In the genomic region with DNA sequence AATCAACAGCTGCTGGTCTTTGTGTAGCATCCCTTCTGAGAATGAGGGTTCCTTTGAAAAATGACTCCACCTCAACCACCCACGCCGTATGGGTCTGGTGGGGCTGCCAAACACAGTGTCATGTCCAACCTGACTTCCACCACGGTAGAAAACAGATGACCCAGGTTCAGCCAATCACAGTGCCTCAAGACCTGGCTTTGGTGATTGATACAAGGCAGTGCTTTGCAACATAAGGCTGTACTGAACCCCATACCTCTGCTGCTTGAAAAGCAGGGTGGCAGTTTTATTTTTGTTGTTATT, we compare ENCODE assay signal across 23 cellular contexts. TPM values are rescaled to one million over a fixed set of nuclear protein-coding genes. Genes with fewer than 3 reads are reported as not detected.
DNase-seq lines count a peak whose midpoint lies in the region; ATAC-seq and TF ChIP-seq lines count a peak whose summit lies in the region.
"Had no signal": no experiment of that assay in that cellular context is flagged by ENCODE, and none has a peak within 500 bp of the region (broad histone marks: within the 10 kb centered on the region; RNA-seq: fewer than 3 reads in every experiment).

No MANE protein-coding gene starts in this region.

- no peaks in the 10 kb centered on the region for H3K27me3 ChIP-seq in brain microvascular endothelial cell (replicated peaks)
- H3K27me3 ChIP-seq in gastrocnemius medialis = no peaks in the 10 kb centered on the region
- H3K27me3 ChIP-seq: heart left ventricle, Peyer's patch, SJCRH30, suprapubic skin had no signal

- peaks cover 6% of the 10 kb centered on the region for H3K27me3 Mint-ChIP-seq in T-helper 2 cell treated with Interferon-gamma antibody and Interleukin-4, amounts not matched to agents 5 μg/mL and 100 μg/mL, for 36 hours (ENCODE audit: low read depth)
- H3K27me3 Mint-ChIP-seq in activated naive CD8-positive, alpha-beta T cell treated with anti-CD3 and anti-CD28 coated beads, Interleukin-2, amount 50 U/mL, for 24 hours = no peaks in the 10 kb centered on the region
- H3K27me3 Mint-ChIP-seq in stimulated activated naive CD8-positive, alpha-beta T cell treated with anti-CD3 and anti-CD28 coated beads, Interleukin-15, Interleukin-2, amounts not matched to agents 100 ng/mL and 50 ng/mL, for 24 hours = no peaks in the 10 kb centered on the region
- H3K27me3 Mint-ChIP-seq: CD4-positive, alpha-beta T cell had no signal

- ATAC-seq in activated naive CD8-positive, alpha-beta T cell treated with anti-CD3 and anti-CD28 coated beads, Interleukin-2, amount 50 U/mL, for 24 hours = peak; percentile 77
- ATAC-seq in gastrocnemius medialis = no peak
- ATAC-seq: heart left ventricle, sciatic nerve had no signal

- H3K4me3 ChIP-seq in brain microvascular endothelial cell (ENCODE audit: low read depth, low read length) = no peak overlapping the region
- no peak overlapping the region for H3K4me3 ChIP-seq in gastrocnemius medialis
- H3K4me3 ChIP-seq: heart left ventricle, Peyer's patch, SJCRH30, suprapubic skin had no signal

- in situ Hi-C loops in brain microvascular endothelial cell (cut with HindIII; ENCODE audit: low pct_ligation_motif_present, low sequenced_read_pairs) (no loop called here), gastrocnemius medialis (cut with MboI; ENCODE audit: low sequenced_read_pairs in 4 of 4) (no loop called here)

- H3K4me3 Mint-ChIP-seq in T-helper 2 cell treated with Interferon-gamma antibody and Interleukin-4, amounts not matched to agents 5 μg/mL and 100 μg/mL, for 36 hours = no peak overlapping the region
- peak overlapping the region; percentile 41 for H3K4me3 Mint-ChIP-seq in activated naive CD8-positive, alpha-beta T cell treated with anti-CD3 and anti-CD28 coated beads, Interleukin-2, amount 50 U/mL, for 24 hours
- no peak overlapping the region for H3K4me3 Mint-ChIP-seq in stimulated activated naive CD8-positive, alpha-beta T cell treated with anti-CD3 and anti-CD28 coated beads, Interleukin-15, Interleukin-2, amounts not matched to agents 100 ng/mL and 50 ng/mL, for 24 hours
- H3K4me3 Mint-ChIP-seq: CD4-positive, alpha-beta T cell; neural crest cell had no signal

- peaks cover 17% of the 10 kb centered on the region for H3K36me3 Mint-ChIP-seq in T-helper 2 cell treated with Interferon-gamma antibody and Interleukin-4, amounts not matched to agents 5 μg/mL and 100 μg/mL, for 36 hours (ENCODE audit: low read depth)
- no peaks in the 10 kb centered on the region for H3K36me3 Mint-ChIP-seq in activated naive CD8-positive, alpha-beta T cell treated with anti-CD3 and anti-CD28 coated beads, Interleukin-2, amount 50 U/mL, for 24 hours (ENCODE audit: low read depth)
- no peaks in the 10 kb centered on the region for H3K36me3 Mint-ChIP-seq in stimulated activated naive CD8-positive, alpha-beta T cell treated with anti-CD3 and anti-CD28 coated beads, Interleukin-15, Interleukin-2, amounts not matched to agents 100 ng/mL and 50 ng/mL, for 24 hours (ENCODE audit: low read depth)

- TF ChIP-seq POLR2A in gastrocnemius medialis (IDR thresholded peaks at IDR 0.05) = no peak

- H3K27ac Mint-ChIP-seq in T-helper 2 cell treated with Interferon-gamma antibody and Interleukin-4, amounts not matched to agents 5 μg/mL and 100 μg/mL, for 36 hours = peak overlapping the region; percentile 88
- H3K27ac Mint-ChIP-seq in activated naive CD8-positive, alpha-beta T cell treated with anti-CD3 and anti-CD28 coated beads, Interleukin-2, amount 50 U/mL, for 24 hours = peak overlapping the region; percentile 84
- H3K27ac Mint-ChIP-seq in stimulated activated naive CD8-positive, alpha-beta T cell treated with anti-CD3 and anti-CD28 coated beads, Interleukin-15, Interleukin-2, amounts not matched to agents 100 ng/mL and 50 ng/mL, for 24 hours = peak overlapping the region; percentile 88
- H3K27ac Mint-ChIP-seq: CD4-positive, alpha-beta T cell had no signal

- H3K9me3 Mint-ChIP-seq in T-helper 2 cell treated with Interferon-gamma antibody and Interleukin-4, amounts not matched to agents 5 μg/mL and 100 μg/mL, for 36 hours = peaks cover 26% of the 10 kb centered on the region
- H3K9me3 Mint-ChIP-seq in activated naive CD8-positive, alpha-beta T cell treated with anti-CD3 and anti-CD28 coated beads, Interleukin-2, amount 50 U/mL, for 24 hours = no peaks in the 10 kb centered on the region
- H3K9me3 Mint-ChIP-seq in stimulated activated naive CD8-positive, alpha-beta T cell treated with anti-CD3 and anti-CD28 coated beads, Interleukin-15, Interleukin-2, amounts not matched to agents 100 ng/mL and 50 ng/mL, for 24 hours = no peaks in the 10 kb centered on the region
- H3K9me3 Mint-ChIP-seq: CD4-positive, alpha-beta T cell had no signal

- no peaks in the 10 kb centered on the region for H3K4me1 ChIP-seq in gastrocnemius medialis
- H3K4me1 ChIP-seq: Peyer's patch had no signal

- peak; percentile 23 for DNase-seq in T-helper 2 cell treated with Interferon-gamma antibody and Interleukin-4, amounts not matched to agents 5 μg/mL and 100 μg/mL, for 36 hours (ENCODE audit: low spot score)
- DNase-seq in T-helper 2 cell (no peak), brain microvascular endothelial cell (no peak), gastrocnemius medialis (no peak)
- DNase-seq in stimulated activated CD4-positive, alpha-beta T cell treated with anti-CD3 and anti-CD28 coated beads, Interleukin-15, amount 100 ng/mL, for 24 hours = peak; percentile 17
- DNase-seq in stimulated activated CD4-positive, alpha-beta T cell treated with anti-CD3 and anti-CD28 coated beads, Interleukin-2, amount 100 ng/mL, for 24 hours = no peak
- peak; percentile 41 for DNase-seq in activated naive CD8-positive, alpha-beta T cell treated with anti-CD3 and anti-CD28 coated beads, Interleukin-2, amount 50 U/mL, for 24 hours
- DNase-seq: 8988T, cerebellar nuclear complex, EL, heart left ventricle, NCI-H1092, NCI-H187, NCI-H2171 treated with DMSO at 0.1 percent for 48 hours, NCI-H524 treated with DMSO at 0.1 percent for 48 hours, Peyer's patch had no signal

- no peak overlapping the region for H3K27ac ChIP-seq in brain microvascular endothelial cell
- no peak overlapping the region for H3K27ac ChIP-seq in gastrocnemius medialis
- H3K27ac ChIP-seq: heart left ventricle, HL-60, Peyer's patch, SJCRH30, suprapubic skin had no signal

- H3K36me3 ChIP-seq in brain microvascular endothelial cell (replicated peaks) (no peaks in the 10 kb centered on the region), gastrocnemius medialis (no peaks in the 10 kb centered on the region)
- H3K36me3 ChIP-seq: heart left ventricle, Peyer's patch, SJCRH30, suprapubic skin had no signal

- H3K9me3 ChIP-seq in gastrocnemius medialis = no peaks in the 10 kb centered on the region
- H3K9me3 ChIP-seq: Peyer's patch, suprapubic skin had no signal

- TF ChIP-seq CTCF in brain microvascular endothelial cell (IDR thresholded peaks at IDR 0.05; ENCODE audit: low read depth, low read length, missing control alignments) = no peak
- TF ChIP-seq CTCF in gastrocnemius medialis (IDR thresholded peaks at IDR 0.05 in 4 of 5, conservative IDR thresholded peaks at IDR 0.05 in 1 of 5) = no peak

- intact Hi-C loops in gastrocnemius medialis (cut with DNase I; ENCODE audit: low total_unique reads) = no loop called here

- peaks cover 57% of the 10 kb centered on the region for H3K4me1 Mint-ChIP-seq in T-helper 2 cell treated with Interferon-gamma antibody and Interleukin-4, amounts not matched to agents 5 μg/mL and 100 μg/mL, for 36 hours (ENCODE audit: low read depth)
- H3K4me1 Mint-ChIP-seq in activated naive CD8-positive, alpha-beta T cell treated with anti-CD3 and anti-CD28 coated beads, Interleukin-2, amount 50 U/mL, for 24 hours = peaks cover 29% of the 10 kb centered on the region
- H3K4me1 Mint-ChIP-seq in stimulated activated naive CD8-positive, alpha-beta T cell treated with anti-CD3 and anti-CD28 coated beads, Interleukin-15, Interleukin-2, amounts not matched to agents 100 ng/mL and 50 ng/mL, for 24 hours (ENCODE audit: low read depth) = peaks cover 28% of the 10 kb centered on the region

RNA-seq across cellular contexts. Expression of a gene that starts 11.5 kb away (rescaled TPM):
- 10 to 100 TPM; 13.5 to 19.0 (median 14.3) TPM for total RNA-seq in gastrocnemius medialis

Comparison
In these comparisons a context has a peak if more than half of its experiments do, and no peak if none do; other contexts are left out.
1. DNase-seq: peak in T-helper 2 cell treated with Interferon-gamma antibody and Interleukin-4, amounts not matched to agents 5 μg/mL and 100 μg/mL, for 36 hours (single experiment), stimulated activated CD4-positive, alpha-beta T cell treated with anti-CD3 and anti-CD28 coated beads, Interleukin-15, amount 100 ng/mL, for 24 hours (single experiment) and activated naive CD8-positive, alpha-beta T cell treated with anti-CD3 and anti-CD28 coated beads, Interleukin-2, amount 50 U/mL, for 24 hours (single experiment); none in T-helper 2 cell (0 of 5), stimulated activated CD4-positive, alpha-beta T cell treated with anti-CD3 and anti-CD28 coated beads, Interleukin-2, amount 100 ng/mL, for 24 hours (0 of 2), brain microvascular endothelial cell (single experiment) and gastrocnemius medialis (0 of 2).
2. Peak in every context shown above with its lines, with median percentiles within 50 percentile points of each other: H3K27ac Mint-ChIP-seq.